In genomic region chr1:40806240-40806639, GRCh38 we compare ENCODE assay signal across 2 cellular contexts.
TF ChIP-seq lines count a peak whose summit lies in the region.

No MANE protein-coding gene starts in this region.

TF ChIP-seq in IMR-90, 13 proteins besides CTCF, POLR2A, EP300 and RAD21:
- TF ChIP-seq SMC3 (IDR thresholded peaks at IDR 0.05; ENCODE audit: low read depth, low read length) (no peak), USF2 (IDR thresholded peaks at IDR 0.05; ENCODE audit: low read depth, low read length) (no peak), ELK1 (IDR thresholded peaks at IDR 0.05; ENCODE audit: borderline replicate concordance, low read depth, low read length) (no peak), CHD1 (IDR thresholded peaks at IDR 0.05; ENCODE audit: low read depth, low read length) (no peak)

TF ChIP-seq in H1, 55 proteins besides CTCF, POLR2A, EP300 and RAD21:
- TF ChIP-seq ZNF274 (IDR thresholded peaks at IDR 0.05; ENCODE audit: borderline replicate concordance, extremely low read depth, low read length), result no peak
- no peak for TF ChIP-seq CTBP2 (IDR thresholded peaks at IDR 0.05; ENCODE audit: borderline replicate concordance, insufficient read depth, insufficient read length, low read length)
- TF ChIP-seq NRF1 (IDR thresholded peaks at IDR 0.05; ENCODE audit: low read depth, low read length), result no peak
- TF ChIP-seq CREB1 (IDR thresholded peaks at IDR 0.05), result no peak
- no peak for TF ChIP-seq CEBPB (IDR thresholded peaks at IDR 0.05; ENCODE audit: low read depth, low read length)
- TF ChIP-seq CHD7 (IDR thresholded peaks at IDR 0.05; ENCODE audit: insufficient replicate concordance, low read length), result no peak
- TF ChIP-seq SP4 (IDR thresholded peaks at IDR 0.05; ENCODE audit: low read length), result no peak
- TF ChIP-seq BACH1 (IDR thresholded peaks at IDR 0.05; ENCODE audit: low read length), result no peak
- TF ChIP-seq ATF2 (IDR thresholded peaks at IDR 0.05; ENCODE audit: low read length), result no peak
